In genomic region chr7:105136221-105136620, GRCh38 we compare ENCODE assay signal across 16 cellular contexts.
DNase-seq lines count a peak whose midpoint lies in the region; ATAC-seq and TF ChIP-seq lines count a peak whose summit lies in the region.
"Had no signal": no experiment of that assay in that cellular context is flagged by ENCODE, and none has a peak within 500 bp of the region (broad histone marks: within the 10 kb centered on the region; RNA-seq: fewer than 3 reads in every experiment).

No MANE protein-coding gene starts in this region.

- no peak overlapping the region for H3K4ac ChIP-seq in trophoblast cell (ENCODE audit: low read depth, low read length)

- H3K36me3 ChIP-seq in trophoblast cell (ENCODE audit: control insufficient read depth in 1 of 2, insufficient read depth in 2 of 2, low read length in 2 of 2) (peaks cover 8 to 9% of the 10 kb centered on the region in 2 experiments), ovary (no peaks in the 10 kb centered on the region)

- no peaks in the 10 kb centered on the region for H3K9me3 Mint-ChIP-seq in activated CD4-positive, alpha-beta memory T cell treated with anti-CD3 and anti-CD28 coated beads, Interleukin-2, amount 10 ng/mL, durations not matched to agents 7 days and 5 days
- H3K9me3 Mint-ChIP-seq: immature natural killer cell; naive thymus-derived CD8-positive, alpha-beta T cell had no signal

- H3K27ac Mint-ChIP-seq in activated CD4-positive, alpha-beta memory T cell treated with anti-CD3 and anti-CD28 coated beads, Interleukin-2, amount 10 ng/mL, durations not matched to agents 7 days and 5 days, result no peak overlapping the region

- H3K27me3 ChIP-seq in trophoblast cell (ENCODE audit: insufficient read depth, low read length), result no peaks in the 10 kb centered on the region
- H3K27me3 ChIP-seq in ovary, result no peaks in the 10 kb centered on the region
- H3K27me3 ChIP-seq: tibial nerve had no signal

- no peak overlapping the region for H3K18ac ChIP-seq in trophoblast cell (ENCODE audit: low read length)

- H2BK5ac ChIP-seq in trophoblast cell (ENCODE audit: low read depth, low read length, poor library complexity), result no peak overlapping the region

- CTCF ChIA-PET in activated CD4-positive, alpha-beta memory T cell treated with anti-CD3 and anti-CD28 coated beads, Interleukin-2, amount 10 ng/mL, durations not matched to agents 7 days and 5 days (lab: Charles Lee), result interaction anchor here (0.5 to 1.4 kb wide), 3 partner anchors 146 to 155 kb away, joined by 3 read pairs; no protein-coding TSS in a partner anchor

- TF ChIP-seq CTCF in ovary (IDR thresholded peaks at IDR 0.05), result no peak

- DNase-seq in NCI-H82 (lab: John Stamatoyannopoulos, UW) (peak; percentile 15), NCI-H82 treated with DMSO at 0.1 percent for 48 hours (lab: John Stamatoyannopoulos, UW; ENCODE audit: unreplicated experiment) (no peak), M059J (ENCODE audit: low read depth) (peak; percentile 53), trophoblast cell (peak; percentile 35 to 66), ovary (no peak)
- no peak for DNase-seq in activated CD4-positive, alpha-beta memory T cell treated with anti-CD3 and anti-CD28 coated beads, Interleukin-2, amount 10 ng/mL, durations not matched to agents 7 days and 5 days
- DNase-seq: 8988T; activated CD4-positive, alpha-beta T cell treated with anti-CD3 and anti-CD28 coated beads for 48 hours; central memory CD4-positive, alpha-beta T cell; immature natural killer cell; naive thymus-derived CD8-positive, alpha-beta T cell; NCI-H187 treated with DMSO at 0.1 percent for 48 hours; T-helper 1 cell had no signal

- H3K4me1 ChIP-seq in trophoblast cell (ENCODE audit: control insufficient read depth in 1 of 2, insufficient read depth in 2 of 2, low read length in 2 of 2) (peaks cover 2 to 5% of the 10 kb centered on the region in 2 experiments), ovary (ENCODE audit: insufficient read depth) (peaks cover 1% of the 10 kb centered on the region)

- H3K4me3 Mint-ChIP-seq in activated CD4-positive, alpha-beta memory T cell treated with anti-CD3 and anti-CD28 coated beads, Interleukin-2, amount 10 ng/mL, durations not matched to agents 7 days and 5 days, result no peak overlapping the region
- H3K4me3 Mint-ChIP-seq: naive thymus-derived CD8-positive, alpha-beta T cell had no signal

- no CpG with 5 or more reads among the region's 3 CpGs for WGBS in trophoblast cell (ENCODE audit: extremely low coverage, insufficient coverage, insufficient read length)
- 80 to 88% (median 81%) methylated on average over 3 of the region's 3 CpGs for WGBS in ovary, 3 donors

- H3K14ac ChIP-seq in trophoblast cell (ENCODE audit: low read length), result no peak overlapping the region

- H3K4me1 Mint-ChIP-seq in activated CD4-positive, alpha-beta memory T cell treated with anti-CD3 and anti-CD28 coated beads, Interleukin-2, amount 10 ng/mL, durations not matched to agents 7 days and 5 days, result peaks cover 11% of the 10 kb centered on the region

- H4K12ac ChIP-seq in trophoblast cell (ENCODE audit: low read depth, low read length), result no peak overlapping the region

- no peak overlapping the region for H3K4me2 ChIP-seq in trophoblast cell (ENCODE audit: low read length)

- H3K79me2 ChIP-seq in trophoblast cell (ENCODE audit: control insufficient read depth, insufficient read depth, low read length, poor library complexity), result no peaks in the 10 kb centered on the region

- H3K9ac ChIP-seq in trophoblast cell (ENCODE audit: low read length), result no peak overlapping the region

- ATAC-seq in esophagus mucosa (peak; percentile 42), GM21360 (IDR thresholded peaks at IDR 0.05; ENCODE audit: unreplicated experiment) (no peak)
- ATAC-seq: naive thymus-derived CD8-positive, alpha-beta T cell had no signal

- TF ChIP-seq EP300 in ovary (IDR thresholded peaks at IDR 0.05), result no peak

- H3K9me3 ChIP-seq in trophoblast cell (ENCODE audit: insufficient read depth, low read depth, low read length) (no peaks in the 10 kb centered on the region), ovary (no peaks in the 10 kb centered on the region)
- H3K9me3 ChIP-seq: tibial nerve had no signal

- H4K8ac ChIP-seq in trophoblast cell (ENCODE audit: low read depth, low read length), result no peak overlapping the region

- no peak overlapping the region for H2AK5ac ChIP-seq in trophoblast cell (ENCODE audit: low read length)

- no peak overlapping the region for H2AFZ ChIP-seq in trophoblast cell (ENCODE audit: insufficient read depth, low read length, poor library complexity)

- no peak overlapping the region for H4K91ac ChIP-seq in trophoblast cell (ENCODE audit: low read depth, low read length)

- no peaks in the 10 kb centered on the region for H3K27me3 Mint-ChIP-seq in activated CD4-positive, alpha-beta memory T cell treated with anti-CD3 and anti-CD28 coated beads, Interleukin-2, amount 10 ng/mL, durations not matched to agents 7 days and 5 days
- H3K27me3 Mint-ChIP-seq: naive thymus-derived CD8-positive, alpha-beta T cell had no signal

- no peak overlapping the region for H2BK12ac ChIP-seq in trophoblast cell (ENCODE audit: low read length)

- H3K36me3 Mint-ChIP-seq in activated CD4-positive, alpha-beta memory T cell treated with anti-CD3 and anti-CD28 coated beads, Interleukin-2, amount 10 ng/mL, durations not matched to agents 7 days and 5 days (ENCODE audit: low read depth), result peaks cover 29% of the 10 kb centered on the region

- TF ChIP-seq POLR2A in ovary (IDR thresholded peaks at IDR 0.05), result no peak

- no peak overlapping the region for H2BK120ac ChIP-seq in trophoblast cell (ENCODE audit: insufficient read depth, low read length, poor library complexity)

- POLR2A ChIA-PET in activated CD4-positive, alpha-beta memory T cell treated with anti-CD3 and anti-CD28 coated beads, Interleukin-2, amount 10 ng/mL, durations not matched to agents 7 days and 5 days (lab: Charles Lee), result no interaction called here

- H3K79me1 ChIP-seq in trophoblast cell (ENCODE audit: low read length), result no peaks in the 10 kb centered on the region

- H3K4me3 ChIP-seq in trophoblast cell (ENCODE audit: low read depth, low read length) (no peak overlapping the region), ovary (no peak overlapping the region)
- H3K4me3 ChIP-seq: tibial nerve had no signal

- H3K23ac ChIP-seq in trophoblast cell (ENCODE audit: low read length), result no peak overlapping the region

- intact Hi-C loops in ovary (cut with DNase I), result no loop called here

- H3K27ac ChIP-seq in trophoblast cell (ENCODE audit: low read depth, low read length) (no peak overlapping the region), ovary (no peak overlapping the region)
- H3K27ac ChIP-seq: tibial nerve had no signal

Comparison
In these comparisons a context has a peak if more than half of its experiments do, and no peak if none do; other contexts are left out.
1. DNase-seq: peak in NCI-H82 (single experiment), M059J (single experiment) and trophoblast cell (2 of 2); none in NCI-H82 treated with DMSO at 0.1 percent for 48 hours (single experiment), activated CD4-positive, alpha-beta memory T cell treated with anti-CD3 and anti-CD28 coated beads, Interleukin-2, amount 10 ng/mL, durations not matched to agents 7 days and 5 days (single experiment) and ovary (0 of 5).